Comparison of ENCODE assay signal across 1 cellular context in the genomic region with DNA sequence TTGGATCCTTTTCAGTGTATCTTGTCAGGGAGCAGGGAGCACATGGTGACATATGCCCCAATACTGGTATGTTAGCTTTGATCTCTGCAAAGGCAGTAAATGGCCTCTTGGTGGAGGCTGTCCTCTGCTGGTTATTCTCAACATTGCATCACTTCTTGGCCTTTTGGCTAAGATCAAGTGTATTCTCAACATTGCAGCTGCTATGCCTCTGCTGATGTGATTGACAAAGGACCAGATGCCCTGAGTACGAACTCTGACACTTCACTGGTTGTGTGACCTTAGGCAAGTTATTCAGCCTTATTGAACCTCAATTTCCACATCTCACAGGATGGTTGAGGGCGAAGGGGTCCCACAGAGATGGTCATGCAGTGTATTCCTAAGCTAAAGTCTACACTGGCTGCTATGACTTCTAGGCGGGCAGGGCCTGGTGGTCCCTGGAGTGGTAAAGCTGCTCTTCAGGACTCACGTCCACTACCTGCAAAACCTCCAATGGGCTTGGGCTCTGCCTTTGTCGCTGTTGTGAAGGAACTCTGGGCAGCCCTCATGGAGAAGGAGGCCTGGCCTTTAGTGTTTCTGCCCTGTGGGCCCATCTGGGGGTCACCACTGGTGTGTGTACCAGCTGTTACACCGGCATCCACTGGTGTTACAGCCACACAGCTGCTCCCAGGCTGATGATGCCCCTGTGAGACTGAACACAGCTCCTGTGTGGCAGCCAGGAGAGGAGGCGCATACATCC.
TF ChIP-seq lines count a peak whose summit lies in the region.

No MANE protein-coding gene starts in this region.

TF ChIP-seq in K562, 482 proteins besides CTCF, POLR2A, EP300 and RAD21 (continued from another document):
- TF ChIP-seq NRF1 (conservative IDR thresholded peaks at IDR 0.05 in 1 of 2, IDR thresholded peaks at IDR 0.05 in 1 of 2) (no peak), ZNF583 (CRISPR knock-in tag; IDR thresholded peaks at IDR 0.05) (no peak), BRD4 (IDR thresholded peaks at IDR 0.05) (no peak), HDAC3 (IDR thresholded peaks at IDR 0.05; ENCODE audit: borderline replicate concordance, partially characterized antibody) (no peak), RB1 (IDR thresholded peaks at IDR 0.05; ENCODE audit: low read depth) (peak; percentile 64), KLF10 (CRISPR knock-in tag; IDR thresholded peaks at IDR 0.05) (no peak), XRCC4 (IDR thresholded peaks at IDR 0.05; ENCODE audit: extremely low read depth, insufficient read depth, insufficient read length) (no peak), ZFPM2 (CRISPR knock-in tag; IDR thresholded peaks at IDR 0.05) (no peak), PRPF4 (IDR thresholded peaks at IDR 0.05; ENCODE audit: insufficient read depth, low read depth, low read length, poor library complexity, severe bottlenecking) (no peak), MAZ (CRISPR knock-in tag; conservative IDR thresholded peaks at IDR 0.05 in 1 of 2, IDR thresholded peaks at IDR 0.05 in 1 of 2) (no peak), SOX6 (IDR thresholded peaks at IDR 0.05) (no peak), HMG20B (CRISPR knock-in tag; IDR thresholded peaks at IDR 0.05) (no peak), SMARCA5 (IDR thresholded peaks at IDR 0.05) (no peak), ZNF311 (CRISPR knock-in tag; IDR thresholded peaks at IDR 0.05) (no peak), CBX3 (IDR thresholded peaks at IDR 0.05; ENCODE audit: borderline replicate concordance in 1 of 2, low read length in 2 of 2) (no peak), GATA2 (CRISPR knock-in tag; IDR thresholded peaks at IDR 0.05) (0 out of 2 replicates have a peak, but pooled peaks have one; percentile 4), MEF2D (tag; conservative IDR thresholded peaks at IDR 0.05; ENCODE audit: low read depth) (no peak), CEBPB (tag; IDR thresholded peaks at IDR 0.05) (peak; percentile 85), ERF (CRISPR knock-in tag; IDR thresholded peaks at IDR 0.05) (no peak), GATAD2A (IDR thresholded peaks at IDR 0.05) (no peak), HNRNPK (IDR thresholded peaks at IDR 0.05; ENCODE audit: low read depth, low read length, poor library complexity, severe bottlenecking) (no peak), CEBPG (CRISPR knock-in tag; IDR thresholded peaks at IDR 0.05) (peak; percentile 94), CEBPG (tag; conservative IDR thresholded peaks at IDR 0.05 in 1 of 2, IDR thresholded peaks at IDR 0.05 in 1 of 2) (peak; percentile 90 to 92), CREM (IDR thresholded peaks at IDR 0.05; ENCODE audit: low read depth) (peak; percentile 23; the same call in 1 of the 2 replicates), ZNF175 (CRISPR knock-in tag; IDR thresholded peaks at IDR 0.05; ENCODE audit: low read depth) (no peak), STAG1 (CRISPR knock-in tag; IDR thresholded peaks at IDR 0.05; ENCODE audit: borderline replicate concordance) (peak; percentile 68; the same call in 1 of the 2 replicates), RCOR1 (IDR thresholded peaks at IDR 0.05; ENCODE audit: borderline replicate concordance in 1 of 2, low read depth in 2 of 2, low read length in 2 of 2) (0 out of 4 replicates have a peak, but pooled peaks of 1 of the 2 experiments have one; percentile 14), GABPA (tag; conservative IDR thresholded peaks at IDR 0.05; ENCODE audit: low read depth) (no peak), PPARD (CRISPR knock-in tag; IDR thresholded peaks at IDR 0.05) (no peak), TCF7 (IDR thresholded peaks at IDR 0.05; ENCODE audit: borderline replicate concordance) (peak; percentile 88; the same call in 1 of the 2 replicates), PCBP1 (IDR thresholded peaks at IDR 0.05; ENCODE audit: low read depth, low read length, poor library complexity, severe bottlenecking) (no peak)
- TF ChIP-seq, protein P1, sequence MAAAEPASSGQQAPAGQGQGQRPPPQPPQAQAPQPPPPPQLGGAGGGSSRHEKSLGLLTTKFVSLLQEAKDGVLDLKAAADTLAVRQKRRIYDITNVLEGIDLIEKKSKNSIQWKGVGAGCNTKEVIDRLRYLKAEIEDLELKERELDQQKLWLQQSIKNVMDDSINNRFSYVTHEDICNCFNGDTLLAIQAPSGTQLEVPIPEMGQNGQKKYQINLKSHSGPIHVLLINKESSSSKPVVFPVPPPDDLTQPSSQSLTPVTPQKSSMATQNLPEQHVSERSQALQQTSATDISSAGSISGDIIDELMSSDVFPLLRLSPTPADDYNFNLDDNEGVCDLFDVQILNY (CRISPR knock-in tag; IDR thresholded peaks at IDR 0.05), result no peak
- TF ChIP-seq, protein P2, sequence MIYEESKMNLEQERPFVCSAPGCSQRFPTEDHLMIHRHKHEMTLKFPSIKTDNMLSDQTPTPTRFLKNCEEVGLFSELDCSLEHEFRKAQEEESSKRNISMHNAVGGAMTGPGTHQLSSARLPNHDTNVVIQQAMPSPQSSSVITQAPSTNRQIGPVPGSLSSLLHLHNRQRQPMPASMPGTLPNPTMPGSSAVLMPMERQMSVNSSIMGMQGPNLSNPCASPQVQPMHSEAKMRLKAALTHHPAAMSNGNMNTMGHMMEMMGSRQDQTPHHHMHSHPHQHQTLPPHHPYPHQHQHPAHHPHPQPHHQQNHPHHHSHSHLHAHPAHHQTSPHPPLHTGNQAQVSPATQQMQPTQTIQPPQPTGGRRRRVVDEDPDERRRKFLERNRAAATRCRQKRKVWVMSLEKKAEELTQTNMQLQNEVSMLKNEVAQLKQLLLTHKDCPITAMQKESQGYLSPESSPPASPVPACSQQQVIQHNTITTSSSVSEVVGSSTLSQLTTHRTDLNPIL (CRISPR knock-in tag; IDR thresholded peaks at IDR 0.05), result no peak
- TF ChIP-seq, protein P3, sequence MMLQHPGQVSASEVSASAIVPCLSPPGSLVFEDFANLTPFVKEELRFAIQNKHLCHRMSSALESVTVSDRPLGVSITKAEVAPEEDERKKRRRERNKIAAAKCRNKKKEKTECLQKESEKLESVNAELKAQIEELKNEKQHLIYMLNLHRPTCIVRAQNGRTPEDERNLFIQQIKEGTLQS (IDR thresholded peaks at IDR 0.05), result peak; percentile 83
- TF ChIP-seq, protein P3 (CRISPR knock-in tag; conservative IDR thresholded peaks at IDR 0.05), result no peak
- TF ChIP-seq, protein P4, sequence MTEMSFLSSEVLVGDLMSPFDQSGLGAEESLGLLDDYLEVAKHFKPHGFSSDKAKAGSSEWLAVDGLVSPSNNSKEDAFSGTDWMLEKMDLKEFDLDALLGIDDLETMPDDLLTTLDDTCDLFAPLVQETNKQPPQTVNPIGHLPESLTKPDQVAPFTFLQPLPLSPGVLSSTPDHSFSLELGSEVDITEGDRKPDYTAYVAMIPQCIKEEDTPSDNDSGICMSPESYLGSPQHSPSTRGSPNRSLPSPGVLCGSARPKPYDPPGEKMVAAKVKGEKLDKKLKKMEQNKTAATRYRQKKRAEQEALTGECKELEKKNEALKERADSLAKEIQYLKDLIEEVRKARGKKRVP (CRISPR knock-in tag; IDR thresholded peaks at IDR 0.05), result peak; percentile 50; the same call in 1 of the 2 replicates
- TF ChIP-seq, protein P5, sequence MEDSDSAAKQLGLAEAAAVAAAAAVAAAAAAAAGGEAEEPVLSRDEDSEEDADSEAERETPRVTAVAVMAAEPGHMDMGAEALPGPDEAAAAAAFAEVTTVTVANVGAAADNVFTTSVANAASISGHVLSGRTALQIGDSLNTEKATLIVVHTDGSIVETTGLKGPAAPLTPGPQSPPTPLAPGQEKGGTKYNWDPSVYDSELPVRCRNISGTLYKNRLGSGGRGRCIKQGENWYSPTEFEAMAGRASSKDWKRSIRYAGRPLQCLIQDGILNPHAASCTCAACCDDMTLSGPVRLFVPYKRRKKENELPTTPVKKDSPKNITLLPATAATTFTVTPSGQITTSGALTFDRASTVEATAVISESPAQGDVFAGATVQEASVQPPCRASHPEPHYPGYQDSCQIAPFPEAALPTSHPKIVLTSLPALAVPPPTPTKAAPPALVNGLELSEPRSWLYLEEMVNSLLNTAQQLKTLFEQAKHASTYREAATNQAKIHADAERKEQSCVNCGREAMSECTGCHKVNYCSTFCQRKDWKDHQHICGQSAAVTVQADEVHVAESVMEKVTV (CRISPR knock-in tag; IDR thresholded peaks at IDR 0.05), result peak; percentile 99
